In the genomic region with DNA sequence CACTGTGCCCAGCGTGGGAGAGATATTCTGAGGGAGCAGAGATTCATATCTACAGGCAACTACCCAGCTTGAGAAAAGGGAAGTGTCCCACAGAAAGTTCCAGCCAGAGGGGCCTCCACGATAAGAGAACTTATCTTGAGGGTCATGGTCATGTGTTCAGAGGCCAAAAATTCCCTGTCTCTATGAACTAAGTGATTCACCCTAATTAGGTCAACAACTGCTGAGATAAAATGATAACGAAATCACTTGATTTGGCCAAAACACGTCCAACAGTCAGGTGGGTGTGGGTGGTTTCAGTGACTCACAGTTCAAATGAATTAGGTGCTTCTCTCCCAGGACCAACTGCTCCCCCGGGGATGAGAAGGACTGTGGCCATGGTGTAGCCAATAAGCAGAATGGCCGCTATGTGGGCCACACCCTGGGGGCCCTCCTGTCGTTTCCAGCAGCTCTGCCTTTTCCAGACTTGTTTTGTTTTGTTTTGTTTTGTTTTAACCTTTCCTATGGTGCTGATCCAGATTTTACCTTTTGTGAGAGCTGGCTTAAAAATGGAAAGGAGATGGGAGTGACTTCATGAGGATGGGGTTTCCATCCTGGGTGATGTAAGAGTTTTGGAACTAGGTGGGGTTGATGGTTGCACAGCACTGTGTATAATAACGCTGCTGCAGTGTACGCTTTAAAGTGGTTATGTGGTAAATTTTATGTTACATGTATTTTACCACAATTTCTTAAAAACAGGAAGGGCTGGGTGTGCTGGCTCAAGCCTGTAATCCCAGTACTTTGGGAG, we compare ENCODE assay signal across 9 cellular contexts. TPM values are rescaled to one million over a fixed set of nuclear protein-coding genes. Genes with fewer than 3 reads are reported as not detected.
DNase-seq lines count a peak whose midpoint lies in the region; ATAC-seq and TF ChIP-seq lines count a peak whose summit lies in the region.
"Had no signal": no experiment of that assay in that cellular context is flagged by ENCODE, and none has a peak within 500 bp of the region (broad histone marks: within the 10 kb centered on the region; RNA-seq: fewer than 3 reads in every experiment).

No MANE protein-coding gene starts in this region.

- peaks cover 5% of the 10 kb centered on the region for H3K36me3 Mint-ChIP-seq in CD4-positive, CD25-positive, alpha-beta regulatory T cell

- peak overlapping the region; percentile 84 for H3K27ac ChIP-seq in CD4-positive, CD25-positive, alpha-beta regulatory T cell (ENCODE audit: insufficient read depth, low read length, poor library complexity, severe bottlenecking)

- peaks cover 64% of the 10 kb centered on the region for H3K4me1 ChIP-seq in CD4-positive, CD25-positive, alpha-beta regulatory T cell (ENCODE audit: control insufficient read depth, insufficient read depth, low read length, poor library complexity, severe bottlenecking)
- no peaks in the 10 kb centered on the region for H3K4me1 ChIP-seq in mucosa of descending colon (ENCODE audit: low read depth)

- peak; percentile 44 to 93 (median 85) for DNase-seq in CD4-positive, CD25-positive, alpha-beta regulatory T cell
- DNase-seq in NCI-H226 (peak; percentile 85), mucosa of descending colon (no peak), GDM1 (lab: John Stamatoyannopoulos, UW) (no peak), NCI-H2227 treated with DMSO at 0.1 percent for 48 hours (lab: John Stamatoyannopoulos, UW) (no peak)
- peak; percentile 46 for DNase-seq in activated T-cell treated with anti-CD3 and anti-CD28 coated beads, Interleukin-2, amount 50 U/mL, for 1 hour

- peak overlapping the region; percentile 29 for H3K4me3 ChIP-seq in CD4-positive, CD25-positive, alpha-beta regulatory T cell (ENCODE audit: low read depth, low read length)
- no peak overlapping the region for H3K4me3 ChIP-seq in mucosa of descending colon

- peak overlapping the region; percentile 99 to 100 (median 99) for H3K27ac Mint-ChIP-seq in CD4-positive, CD25-positive, alpha-beta regulatory T cell

- H3K27me3 Mint-ChIP-seq in CD4-positive, CD25-positive, alpha-beta regulatory T cell, result no peaks in the 10 kb centered on the region

- no peak for TF ChIP-seq CTCF in mucosa of descending colon (IDR thresholded peaks at IDR 0.05)

- no peaks in the 10 kb centered on the region for H3K27me3 ChIP-seq in CD4-positive, CD25-positive, alpha-beta regulatory T cell (ENCODE audit: control insufficient read depth, insufficient read depth, low read length)

- intact Hi-C loops in mucosa of descending colon (cut with DNase I, micrococcal nuclease), result no loop called here

- peaks cover 15 to 78% (median 40%) of the 10 kb centered on the region in 4 donors for H3K4me1 Mint-ChIP-seq in CD4-positive, CD25-positive, alpha-beta regulatory T cell

- no peaks in the 10 kb centered on the region for H3K36me3 ChIP-seq in CD4-positive, CD25-positive, alpha-beta regulatory T cell (ENCODE audit: control insufficient read depth, insufficient read depth, low read length)
- no peaks in the 10 kb centered on the region for H3K36me3 ChIP-seq in mucosa of descending colon (ENCODE audit: low read depth)

- H3K4me3 Mint-ChIP-seq in CD4-positive, CD25-positive, alpha-beta regulatory T cell, result peak overlapping the region; percentile 74 to 88 (median 80)

- H3K9me3 Mint-ChIP-seq in CD4-positive, CD25-positive, alpha-beta regulatory T cell, result peaks cover 0 to 2% (median 0%) of the 10 kb centered on the region in 7 donors

- ATAC-seq in CD4-positive, CD25-positive, alpha-beta regulatory T cell (ENCODE audit: low read depth in 2 of 2), result peak; percentile 75 to 78
- ATAC-seq in mucosa of descending colon, result peak; percentile 67
- no peak for ATAC-seq in HG03460 (IDR thresholded peaks at IDR 0.05; ENCODE audit: unreplicated experiment)
- no peak for ATAC-seq in GM21528 (IDR thresholded peaks at IDR 0.05; ENCODE audit: low FRiP score, unreplicated experiment)

- no peaks in the 10 kb centered on the region for H3K9me3 ChIP-seq in CD4-positive, CD25-positive, alpha-beta regulatory T cell (ENCODE audit: control insufficient read depth in 2 of 2, low read length in 2 of 2)
- no peaks in the 10 kb centered on the region for H3K9me3 ChIP-seq in mucosa of descending colon

RNA-seq across cellular contexts. Expression of a gene that starts 8.7 kb away (rescaled TPM):
- 1.5 TPM for total RNA-seq in CD4-positive, CD25-positive, alpha-beta regulatory T cell
- polyA plus RNA-seq in CD4-positive, CD25-positive, alpha-beta regulatory T cell, result under 1 TPM in 2 of 4 donors, not detected in 2; 0.10 to 0.23 TPM
- total RNA-seq in mucosa of descending colon, result not detected
- polyA plus RNA-seq: esophagus had no signal

RNA-seq across cellular contexts. Expression of a gene that starts 43.2 kb away (rescaled TPM):
- total RNA-seq in CD4-positive, CD25-positive, alpha-beta regulatory T cell, result 1.8 TPM
- 1 to 10 TPM; 1.2 to 1.7 (median 1.3) TPM for polyA plus RNA-seq in CD4-positive, CD25-positive, alpha-beta regulatory T cell
- 1 to 10 TPM in 2 of 3 donors, under 1 TPM in 1; 0.73 to 7.4 (median 2.4) TPM for total RNA-seq in mucosa of descending colon

Comparison
In these comparisons a context has a peak if more than half of its experiments do, and no peak if none do; other contexts are left out.
1. ATAC-seq: peak in CD4-positive, CD25-positive, alpha-beta regulatory T cell (2 of 2) and mucosa of descending colon (single experiment); none in HG03460 (single experiment) and GM21528 (single experiment).
2. DNase-seq: peak in CD4-positive, CD25-positive, alpha-beta regulatory T cell (3 of 3), NCI-H226 (single experiment) and activated T-cell treated with anti-CD3 and anti-CD28 coated beads, Interleukin-2, amount 50 U/mL, for 1 hour (single experiment); none in mucosa of descending colon (0 of 3), GDM1 (single experiment) and NCI-H2227 treated with DMSO at 0.1 percent for 48 hours (single experiment).